13 cellular contexts compared by ENCODE assay signal in the genomic region with DNA sequence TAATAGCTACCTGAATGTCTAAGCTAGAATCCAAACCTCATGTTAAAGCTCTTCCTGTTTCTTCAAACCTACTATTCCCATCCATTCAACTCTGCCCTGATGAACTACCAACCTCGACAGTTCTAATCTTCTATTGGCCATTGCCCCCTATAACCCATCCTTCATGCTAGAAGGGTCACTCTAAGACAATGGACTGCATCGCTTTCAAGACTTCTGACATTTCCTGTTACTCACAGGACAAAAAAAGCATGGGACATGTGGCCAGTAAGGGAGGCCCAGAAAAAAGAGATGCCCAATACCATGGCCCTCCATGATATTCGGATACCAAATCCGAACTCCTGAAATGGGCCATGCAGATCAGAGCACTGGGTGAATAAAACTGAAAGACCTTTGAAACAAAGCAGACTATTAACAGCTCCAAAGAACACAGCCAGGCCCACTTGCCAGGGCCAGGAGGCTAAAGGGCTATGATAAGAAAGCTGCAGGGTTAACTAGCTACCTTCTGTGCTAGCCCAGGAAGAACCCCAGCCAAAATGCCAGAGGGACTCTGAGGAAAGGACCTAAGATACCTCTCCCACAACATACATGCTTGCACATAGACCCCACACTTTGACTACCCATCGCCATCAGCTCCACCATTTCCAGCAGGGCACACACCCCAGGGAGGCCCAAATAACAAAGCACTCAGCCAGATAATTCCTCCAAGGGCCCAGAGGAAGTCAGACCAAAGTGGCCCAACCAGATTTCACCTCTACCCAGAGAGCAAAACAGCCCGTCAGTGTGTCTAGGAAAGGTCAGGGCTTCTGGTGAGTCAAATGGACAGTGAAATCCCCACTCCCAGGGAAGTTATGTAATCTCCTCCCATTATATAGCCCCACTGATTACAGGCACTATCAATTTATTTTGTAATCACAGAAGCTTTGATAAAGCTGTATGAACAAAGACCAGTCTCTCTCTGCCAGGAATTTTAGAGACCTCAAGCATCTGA. TPM values are rescaled to one million over a fixed set of nuclear protein-coding genes. Genes with fewer than 3 reads are reported as not detected.
DNase-seq lines count a peak whose midpoint lies in the region; ATAC-seq, FAIRE-seq and TF ChIP-seq lines count a peak whose summit lies in the region.
"Had no signal": no experiment of that assay in that cellular context is flagged by ENCODE, and none has a peak within 500 bp of the region (broad histone marks: within the 10 kb centered on the region; RNA-seq: fewer than 3 reads in every experiment).

No MANE protein-coding gene starts in this region.

- H3K9me3 ChIP-seq in left ventricle myocardium inferior (replicated peaks): no peaks in the 10 kb centered on the region

- FAIRE-seq in bronchial epithelial cell (lab: Jason Lieb, UNC): no peak

- peak; percentile 24 for DNase-seq in left cardiac atrium
- DNase-seq in left ventricle myocardium inferior: no peak
- peak; percentile 18 for DNase-seq in bronchial epithelial cell (ENCODE audit: low read depth)
- no peak for DNase-seq in left colon
- DNase-seq in occipital lobe (lab: John Stamatoyannopoulos, UW): no peak
- DNase-seq in NCI-H1694 (lab: John Stamatoyannopoulos, UW): no peak
- DNase-seq in NAMALWA (ENCODE audit: low spot score): no peak
- DNase-seq: activated gamma-delta T cell; effector memory CD4-positive, alpha-beta T cell; stimulated activated naive CD8-positive, alpha-beta T cell treated with anti-CD3 and anti-CD28 coated beads, Interleukin-15, amount 100 ng/mL, for 72 hours had no signal

- H3K36me3 ChIP-seq in left ventricle myocardium inferior (no peaks in the 10 kb centered on the region), bronchial epithelial cell (ENCODE audit: control insufficient read depth, insufficient read depth, low read length) (no peaks in the 10 kb centered on the region)
- H3K36me3 ChIP-seq: neural progenitor cell had no signal

- H3K27me3 ChIP-seq in left ventricle myocardium inferior (ENCODE audit: low read depth) (no peaks in the 10 kb centered on the region), bronchial epithelial cell (ENCODE audit: control insufficient read depth, insufficient read depth, low read length) (no peaks in the 10 kb centered on the region)
- H3K27me3 ChIP-seq: neural progenitor cell had no signal

- ATAC-seq in left cardiac atrium (peak in 1 of 2 donors; percentile 12), left colon (peak; percentile 19), GM19463 (IDR thresholded peaks at IDR 0.05; ENCODE audit: unreplicated experiment) (no peak)
- ATAC-seq: stimulated activated naive CD8-positive, alpha-beta T cell treated with anti-CD3 and anti-CD28 coated beads, Interleukin-15, amount 100 ng/mL, for 72 hours had no signal

- H3K4me3 ChIP-seq in left ventricle myocardium inferior (no peak overlapping the region), bronchial epithelial cell (ENCODE audit: low read depth, low read length) (no peak overlapping the region)
- H3K4me3 ChIP-seq: neural progenitor cell, SK-N-MC had no signal

- peaks cover 33% of the 10 kb centered on the region for H3K4me1 ChIP-seq in left ventricle myocardium inferior

- intact Hi-C loops in left cardiac atrium (cut with DNase I): no loop called here
- intact Hi-C loops in left ventricle myocardium inferior (cut with micrococcal nuclease): no loop called here
- intact Hi-C loops in left colon (cut with DNase I, micrococcal nuclease): no loop called here

- no peak overlapping the region for H3K27ac ChIP-seq in left ventricle myocardium inferior (replicated peaks)
- H3K27ac ChIP-seq: neural progenitor cell, SK-N-MC had no signal

- TF ChIP-seq CTCF in left ventricle myocardium inferior (IDR thresholded peaks at IDR 0.05; ENCODE audit: borderline replicate concordance) (no peak), bronchial epithelial cell (IDR thresholded peaks at IDR 0.05; ENCODE audit: insufficient read depth, low read length, severe bottlenecking) (no peak)

RNA-seq across cellular contexts. Expression of a gene that starts 4.3 kb away (rescaled TPM):
- 10 to 100 TPM in 1 of 2 donors, 1 to 10 TPM in 1; 7.9 to 12.0 TPM for total RNA-seq in left cardiac atrium
- 5.3 TPM for total RNA-seq in left ventricle myocardium inferior
- 1.8 and 2.4 TPM in 2 replicates for total RNA-seq in bronchial epithelial cell
- 1 to 10 TPM; 5.2 to 6.0 TPM for total RNA-seq in left colon
- total RNA-seq in occipital lobe: 8.1 TPM

Comparison
In these comparisons a context has a peak if more than half of its experiments do, and no peak if none do; other contexts are left out.
1. DNase-seq: peak in left cardiac atrium (single experiment) and bronchial epithelial cell (single experiment); none in left ventricle myocardium inferior (single experiment), left colon (0 of 2), occipital lobe (single experiment), NCI-H1694 (single experiment) and NAMALWA (single experiment).